ENCODE assay signal across 23 cellular contexts in the genomic region with DNA sequence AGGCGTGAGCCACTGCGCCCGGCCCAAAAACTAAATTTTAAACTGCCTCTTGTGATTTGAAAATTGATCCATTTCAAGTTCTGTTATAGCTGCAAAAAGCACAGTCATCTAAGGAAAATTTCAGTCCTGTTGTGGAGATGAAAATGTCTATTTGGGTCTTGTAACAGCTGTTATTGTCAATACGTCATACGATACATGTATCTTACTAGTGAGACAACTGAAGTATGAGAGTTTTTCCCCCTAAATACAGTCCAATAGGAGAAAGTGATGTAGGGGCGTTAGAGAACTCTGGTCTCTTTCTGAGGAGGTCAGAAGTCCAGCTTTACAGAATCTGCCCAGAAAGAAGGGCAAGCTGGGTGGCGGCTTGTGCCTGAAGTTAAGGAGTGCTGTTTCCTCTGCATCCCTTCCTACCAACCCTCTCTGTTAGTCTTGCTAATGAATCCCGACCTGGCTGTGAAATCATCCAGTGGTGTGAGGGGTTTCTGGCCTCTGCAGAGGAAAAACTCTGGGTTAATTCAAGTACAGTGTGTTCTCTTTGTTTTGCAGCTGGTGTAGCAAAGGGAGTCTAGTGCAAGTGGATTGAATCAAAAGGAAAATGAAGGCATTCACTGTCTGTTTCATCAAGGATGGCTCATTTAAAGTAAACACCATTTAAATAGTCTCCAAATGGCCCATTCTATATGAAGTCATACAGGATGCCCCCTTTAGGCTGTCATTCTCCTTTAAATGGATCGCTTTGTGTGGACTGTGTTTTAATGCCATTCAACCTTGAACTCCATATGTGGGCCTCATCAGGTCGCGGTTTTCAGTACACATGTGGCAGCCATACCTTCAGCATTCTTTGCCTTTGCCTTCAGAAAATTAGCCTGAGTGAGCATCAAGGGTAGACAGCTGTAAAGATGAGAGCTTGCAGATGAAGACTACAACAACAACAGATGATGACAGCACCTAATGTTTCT. TPM values are rescaled to one million over a fixed set of nuclear protein-coding genes. Genes with fewer than 3 reads are reported as not detected.
A peak's percentile ranks its signal among the peaks of the same experiment; 100 is the strongest.
DNase-seq lines count a peak whose midpoint lies in the region; ATAC-seq and TF ChIP-seq lines count a peak whose summit lies in the region.
"Had no signal": no experiment of that assay in that cellular context is flagged by ENCODE, and none has a peak within 500 bp of the region (broad histone marks: within the 10 kb centered on the region; RNA-seq: fewer than 3 reads in every experiment).

No MANE protein-coding gene starts in this region.

- no peaks in the 10 kb centered on the region for H3K79me2 ChIP-seq in H9 (ENCODE audit: insufficient read depth, low read length)
- no peaks in the 10 kb centered on the region for H3K79me2 ChIP-seq in OCI-LY7 (ENCODE audit: insufficient read depth, low read depth, low read length)

- H3K4me2 ChIP-seq in H9 (ENCODE audit: insufficient read depth, insufficient read length, low read length) (no peak overlapping the region), OCI-LY7 (ENCODE audit: low read length) (no peak overlapping the region)

- H4K20me1 ChIP-seq in H9 (ENCODE audit: control insufficient read depth, insufficient read depth, insufficient read length) (no peaks in the 10 kb centered on the region), OCI-LY7 (ENCODE audit: insufficient read depth, low read length) (no peaks in the 10 kb centered on the region)

- H3K4me3 Mint-ChIP-seq in H9 = no peak overlapping the region
- no peak overlapping the region for H3K4me3 Mint-ChIP-seq in osteocyte (ENCODE audit: unreplicated experiment)
- H3K4me3 Mint-ChIP-seq: activated CD4-positive, alpha-beta T cell treated with anti-CD3 and anti-CD28 coated beads, Interleukin-2, amount 10 ng/mL, durations not matched to agents 24 days and 14 days; activated T-helper 1 cell treated with anti-CD3 and anti-CD28 coated beads, Interleukin-12 subunit alpha, Interleukin-12 subunit beta, Interleukin-2, Interleukin-4 antibody, amounts not matched to agents 30 ng/mL and 10 ng/mL and 1 ng/mL, durations not matched to agents 14 hours and 24 hours and 36 hours; CD14-positive monocyte; memory B cell; natural killer cell had no signal

- H3K27me3 Mint-ChIP-seq in H9 (ENCODE audit: low read depth) (no peaks in the 10 kb centered on the region), osteocyte (ENCODE audit: unreplicated experiment) (no peaks in the 10 kb centered on the region)
- H3K27me3 Mint-ChIP-seq: activated CD4-positive, alpha-beta T cell treated with anti-CD3 and anti-CD28 coated beads, Interleukin-2, amount 10 ng/mL, durations not matched to agents 24 days and 14 days; memory B cell had no signal

- H3K23ac ChIP-seq in H9 (ENCODE audit: insufficient read length, low read depth, low read length) = no peak overlapping the region

- H3K9me2 ChIP-seq in OCI-LY7 (ENCODE audit: insufficient read depth, low read length) = no peaks in the 10 kb centered on the region

- ATAC-seq in aorta (ENCODE audit: low FRiP score) (no peak), gastroesophageal sphincter (no peak)
- ATAC-seq: activated naive CD4-positive, alpha-beta T cell treated with anti-CD3 and anti-CD28 coated beads, Interleukin-2, amount 50 U/mL, for 72 hours; left colon; natural killer cell had no signal

- intact Hi-C loops in dorsolateral prefrontal cortex (cut with DNase I) (loop anchor here in 1 of 2 donors (5.0 to 10.0 kb wide), 3 partner anchors 117 to 217 kb away; no protein-coding TSS in a partner anchor), aorta (cut with DNase I) (loop anchor here (10.0 kb wide), 2 partner anchors 59 to 299 kb away; no protein-coding TSS in a partner anchor), OCI-LY7 (cut with micrococcal nuclease; ENCODE audit: unreplicated experiment) (loop anchor here (2.0 to 10.0 kb wide), 2 partner anchors 345 to 789 kb away; no protein-coding TSS in a partner anchor)

- H2BK12ac ChIP-seq in H9 (ENCODE audit: insufficient read length, low read depth, low read length) = no peak overlapping the region

- H3T11ph ChIP-seq in H9 (ENCODE audit: low read length) = no peak overlapping the region

- no TSS peak for BruUV-seq in OCI-LY7 (replicated peaks; lab: Mats Ljungman, UMichigan)

- H3K4me1 ChIP-seq in H9 (ENCODE audit: insufficient read depth, low read length) = no peaks in the 10 kb centered on the region
- peaks cover 2 to 5% of the 10 kb centered on the region in 2 donors for H3K4me1 ChIP-seq in aorta (ENCODE audit: control insufficient read depth in 1 of 2, insufficient read depth in 2 of 2, low read length in 2 of 2)
- H3K4me1 ChIP-seq in gastroesophageal sphincter = peaks cover 0 to 15% (median 0%) of the 10 kb centered on the region in 3 donors
- H3K4me1 ChIP-seq in OCI-LY7 (ENCODE audit: insufficient read depth, low read length, poor library complexity, severe bottlenecking) = no peaks in the 10 kb centered on the region
- H3K4me1 ChIP-seq: uterus had no signal

- H2AFZ ChIP-seq in H9 (ENCODE audit: low read length) (no peak overlapping the region), OCI-LY7 (ENCODE audit: low read length) (no peak overlapping the region)

- H3K9me3 ChIP-seq in H9 (ENCODE audit: control insufficient read depth, low read depth, low read length) (no peaks in the 10 kb centered on the region), aorta (ENCODE audit: control insufficient read depth, low read length) (no peaks in the 10 kb centered on the region), gastroesophageal sphincter (no peaks in the 10 kb centered on the region), OCI-LY7 (ENCODE audit: low read length) (no peaks in the 10 kb centered on the region)
- H3K9me3 ChIP-seq: uterus had no signal

- H3K27me3 ChIP-seq in H9 (ENCODE audit: insufficient read depth, low read length) = no peaks in the 10 kb centered on the region
- no peaks in the 10 kb centered on the region for H3K27me3 ChIP-seq in dorsolateral prefrontal cortex
- no peaks in the 10 kb centered on the region for H3K27me3 ChIP-seq in aorta (ENCODE audit: control insufficient read depth in 1 of 2, insufficient read depth in 2 of 2, low read length in 1 of 2)
- no peaks in the 10 kb centered on the region for H3K27me3 ChIP-seq in gastroesophageal sphincter
- H3K27me3 ChIP-seq: uterus had no signal

- peaks cover 7 to 8% of the 10 kb centered on the region in 2 experiments for H3K4me1 Mint-ChIP-seq in H9
- H3K4me1 Mint-ChIP-seq in osteocyte (ENCODE audit: unreplicated experiment) = peaks cover 38% of the 10 kb centered on the region

- no peak overlapping the region for H2BK5ac ChIP-seq in H9 (ENCODE audit: insufficient read length, low read length)

- no peak for TF ChIP-seq CTCF in H9 (conservative IDR thresholded peaks at IDR 0.05)
- TF ChIP-seq CTCF in dorsolateral prefrontal cortex (IDR thresholded peaks at IDR 0.05 in 54 of 56, conservative IDR thresholded peaks at IDR 0.05 in 2 of 56; ENCODE audit: low read depth in 1 of 56, partially characterized antibody in 56 of 56) = no peak
- no peak for TF ChIP-seq CTCF in osteocyte (IDR thresholded peaks at IDR 0.05)
- no peak for TF ChIP-seq CTCF in gastroesophageal sphincter (IDR thresholded peaks at IDR 0.05)
- TF ChIP-seq CTCF in OCI-LY7 (conservative IDR thresholded peaks at IDR 0.05; ENCODE audit: low read length) = no peak

- H4K5ac ChIP-seq in H9 (ENCODE audit: insufficient read length, low read depth, low read length) = no peak overlapping the region

- H3K18ac ChIP-seq in H9 (ENCODE audit: insufficient read length, low read depth, low read length) = no peak overlapping the region

- H3K27ac ChIP-seq in H9 (ENCODE audit: insufficient read length, low read depth, low read length) (no peak overlapping the region), dorsolateral prefrontal cortex (peak overlapping the region in 58 of 59 donors; percentile 2 to 91 (median 79)), aorta (ENCODE audit: low read depth in 1 of 2, low read length in 2 of 2) (no peak overlapping the region), gastroesophageal sphincter (no peak overlapping the region), OCI-LY7 (ENCODE audit: low read depth, low read length, poor library complexity, severe bottlenecking) (no peak overlapping the region)
- H3K27ac ChIP-seq: uterus had no signal

- POLR2A ChIA-PET in OCI-LY7 (lab: Charles Lee) = interaction anchor here (0.7 kb wide), 1 partner anchor 68 kb away, joined by 3 read pairs; no protein-coding TSS in a partner anchor

- no peak for TF ChIP-seq POLR2A in gastroesophageal sphincter (IDR thresholded peaks at IDR 0.05)

- TF ChIP-seq EP300 in gastroesophageal sphincter (IDR thresholded peaks at IDR 0.05) = no peak

- no peak overlapping the region for H4K8ac ChIP-seq in H9 (replicated peaks; ENCODE audit: insufficient read length, low read depth, low read length)

- WGBS in H9 (ENCODE audit: extremely low coverage, insufficient read length, low lambda C conversion rate) = no CpG with 5 or more reads among the region's 11 CpGs
- 81 to 84% methylated on average over 11 of the region's 11 CpGs for WGBS in aorta, 2 donors
- 77 to 90% methylated on average over 7 to 8 of the region's 11 CpGs for WGBS in gastroesophageal sphincter (ENCODE audit: low coverage in 1 of 2), 2 donors

- H3K79me1 ChIP-seq in H9 (ENCODE audit: insufficient read depth, low read depth, low read length, poor library complexity, severe bottlenecking) = no peaks in the 10 kb centered on the region

- no peaks in the 10 kb centered on the region for H3K36me3 ChIP-seq in aorta (ENCODE audit: control insufficient read depth in 1 of 2, insufficient read depth in 2 of 2, low read length in 1 of 2)
- peaks cover 0 to 4% of the 10 kb centered on the region in 2 donors for H3K36me3 ChIP-seq in gastroesophageal sphincter
- H3K36me3 ChIP-seq in OCI-LY7 (ENCODE audit: insufficient read depth, low read length) = no peaks in the 10 kb centered on the region
- H3K36me3 ChIP-seq: uterus had no signal

- H2AK5ac ChIP-seq in H9 (ENCODE audit: insufficient read length, low read length) = no peak overlapping the region

- H3K9ac ChIP-seq in H9 (ENCODE audit: extremely low read depth, insufficient read length, low read length) = no peak overlapping the region

- DNase-seq in H9 (no peak), NCI-H748 (lab: John Stamatoyannopoulos, UW; ENCODE audit: unreplicated experiment) (peak; percentile 81), dorsolateral prefrontal cortex (no peak), osteocyte (ENCODE audit: extremely low spot score, unreplicated experiment) (no peak), aorta (no peak), OCI-LY7 (ENCODE audit: low spot score) (no peak), iPS-NIHi7 (ENCODE audit: extremely low spot score) (no peak)
- DNase-seq: activated CD4-positive, alpha-beta T cell treated with anti-CD3 and anti-CD28 coated beads, Interleukin-2, amount 10 ng/mL, durations not matched to agents 24 days and 14 days; EL; glutamatergic neuron; Karpas-422; left colon; natural killer cell; NCI-H1048; NCI-H526 treated with DMSO at 0.1 percent for 48 hours; posterior cingulate gyrus; stimulated activated CD4-positive, alpha-beta T cell treated with anti-CD3 and anti-CD28 coated beads, Interleukin-1b, Interleukin-23, amount 100 ng/mL, for 48 hours; uterus had no signal

- H3K4me3 ChIP-seq in dorsolateral prefrontal cortex = peak overlapping the region in 1 of 59 donors; percentile 7
- H3K4me3 ChIP-seq in aorta (ENCODE audit: low read length in 2 of 2) = no peak overlapping the region
- no peak overlapping the region for H3K4me3 ChIP-seq in gastroesophageal sphincter
- no peak overlapping the region for H3K4me3 ChIP-seq in OCI-LY7 (ENCODE audit: low read depth, low read length, poor library complexity, severe bottlenecking)
- H3K4me3 ChIP-seq: uterus had no signal

- peak overlapping the region in 2 of 3 experiments; percentile 5 to 50; a peak in 2 of 7 replicates for H3K27ac Mint-ChIP-seq in H9
- H3K27ac Mint-ChIP-seq in osteocyte (ENCODE audit: unreplicated experiment) = peak overlapping the region; percentile 6
- H3K27ac Mint-ChIP-seq: activated CD4-positive, alpha-beta T cell treated with anti-CD3 and anti-CD28 coated beads, Interleukin-2, amount 10 ng/mL, durations not matched to agents 24 days and 14 days; activated naive CD4-positive, alpha-beta T cell treated with anti-CD3 and anti-CD28 coated beads, Interleukin-2, amount 50 U/mL, for 72 hours; activated T-helper 1 cell treated with anti-CD3 and anti-CD28 coated beads, Interleukin-12 subunit alpha, Interleukin-12 subunit beta, Interleukin-2, Interleukin-4 antibody, amounts not matched to agents 30 ng/mL and 10 ng/mL and 1 ng/mL, durations not matched to agents 14 hours and 24 hours and 36 hours; CD14-positive monocyte; memory B cell; natural killer cell had no signal

- CTCF ChIA-PET in OCI-LY7 (lab: Charles Lee; ENCODE audit: unreplicated experiment) = no interaction called here

- H2BK15ac ChIP-seq in H9 (ENCODE audit: low read depth, low read length) = no peak overlapping the region

- H2BK120ac ChIP-seq in H9 (ENCODE audit: low read depth, low read length, poor library complexity, severe bottlenecking) = no peak overlapping the region

- H3K23me2 ChIP-seq in H9 (ENCODE audit: insufficient read length, low read depth, low read length, poor library complexity, severe bottlenecking) = no peaks in the 10 kb centered on the region

- H3K56ac ChIP-seq in H9 (ENCODE audit: insufficient read length, low read depth, low read length) = no peak overlapping the region

- no peak overlapping the region for H2BK20ac ChIP-seq in H9 (ENCODE audit: low read depth, low read length, poor library complexity, severe bottlenecking)

- H3K9me3 Mint-ChIP-seq in H9 (no peaks in the 10 kb centered on the region), osteocyte (ENCODE audit: unreplicated experiment) (no peaks in the 10 kb centered on the region)
- H3K9me3 Mint-ChIP-seq: activated CD4-positive, alpha-beta T cell treated with anti-CD3 and anti-CD28 coated beads, Interleukin-2, amount 10 ng/mL, durations not matched to agents 24 days and 14 days; activated naive CD4-positive, alpha-beta T cell treated with anti-CD3 and anti-CD28 coated beads, Interleukin-2, amount 50 U/mL, for 72 hours; activated T-helper 1 cell treated with anti-CD3 and anti-CD28 coated beads, Interleukin-12 subunit alpha, Interleukin-12 subunit beta, Interleukin-2, Interleukin-4 antibody, amounts not matched to agents 30 ng/mL and 10 ng/mL and 1 ng/mL, durations not matched to agents 14 hours and 24 hours and 36 hours; memory B cell; natural killer cell had no signal

- H4K91ac ChIP-seq in H9 (ENCODE audit: insufficient read length, low read depth, low read length) = no peak overlapping the region

- no peak overlapping the region for H3K4ac ChIP-seq in H9 (ENCODE audit: low read depth, low read length)

- H3K36me3 Mint-ChIP-seq in H9 (ENCODE audit: insufficient read depth in 1 of 3, low read depth in 3 of 3) (no peaks in the 10 kb centered on the region; a peak in 2 of 7 replicates), osteocyte (ENCODE audit: unreplicated experiment) (peaks cover 5% of the 10 kb centered on the region)
- H3K36me3 Mint-ChIP-seq: activated naive CD4-positive, alpha-beta T cell treated with anti-CD3 and anti-CD28 coated beads, Interleukin-2, amount 50 U/mL, for 72 hours; memory B cell; natural killer cell had no signal

- no peak overlapping the region for H3K14ac ChIP-seq in H9 (ENCODE audit: insufficient read depth, low read length)

RNA-seq across cellular contexts. Expression of gene AOPEP, which starts 59.0 kb away (rescaled TPM):
- total RNA-seq in H9 (2021) (15.0 and 15.2 TPM in 2 replicates), dorsolateral prefrontal cortex (100 to 1,000 TPM in 29 of 120 experiments, 10 to 100 TPM in 91; 51.7 to 157 (median 86.4) TPM), osteocyte (104 and 108 TPM in 2 replicates), aorta (100 to 1,000 TPM; 270 to 299 TPM), gastroesophageal sphincter (100 to 1,000 TPM; 252 to 375 (median 312) TPM), OCI-LY7 (2022) (20.6 and 24.3 TPM in 2 replicates)
- polyA plus RNA-seq in aorta = 100 to 1,000 TPM; 210 to 311 TPM
- 17.3 and 20.5 TPM in 2 replicates for total RNA-seq in OCI-LY7 (2014; rRNA removed; shearing (Covaris generic))

Comparison
In these comparisons a context has a peak if more than half of its experiments do, and no peak if none do; other contexts are left out.
1. H3K27ac ChIP-seq: peak in dorsolateral prefrontal cortex (58 of 59); none in H9 (single experiment), aorta (0 of 2), gastroesophageal sphincter (0 of 4) and OCI-LY7 (single experiment).